In the genomic region with DNA sequence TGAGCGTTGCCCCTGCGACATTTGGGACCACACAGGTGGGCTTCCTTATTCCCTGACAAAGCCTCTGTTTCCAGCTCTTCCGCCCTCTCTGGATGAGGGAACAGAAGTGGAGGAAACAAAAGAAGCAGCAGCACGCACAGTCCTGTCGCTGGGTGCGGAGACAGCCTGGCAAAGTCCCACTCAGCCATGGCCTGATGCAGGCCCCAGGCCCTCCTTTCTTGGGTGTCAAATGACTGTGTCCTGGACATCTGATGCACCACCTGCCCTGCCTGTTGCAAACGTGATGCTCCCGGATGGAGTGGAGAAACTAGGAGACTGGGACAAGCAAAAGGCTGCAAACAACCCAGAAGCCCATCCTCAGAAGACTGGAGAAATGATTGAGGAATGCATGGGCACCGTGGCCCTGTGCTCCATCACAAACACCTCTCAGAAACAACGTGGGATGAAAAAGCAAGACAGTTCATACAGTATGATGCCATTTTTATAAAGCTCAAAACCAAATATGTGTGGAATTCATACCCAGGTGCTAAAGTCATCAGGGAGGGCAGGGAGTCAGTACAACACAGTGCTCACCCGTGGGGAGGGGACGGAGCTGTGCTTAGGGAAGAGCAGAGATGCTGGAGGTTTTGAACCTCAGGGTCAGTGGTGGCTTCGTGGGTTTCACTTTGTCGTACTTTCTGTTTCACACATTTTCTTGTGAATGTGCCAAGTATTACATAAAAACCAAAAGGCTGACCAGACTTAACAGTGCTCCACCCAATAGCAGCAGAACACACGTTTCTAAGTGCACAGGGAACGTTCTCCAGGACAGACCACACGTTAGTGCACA, we compare ENCODE assay signal across 8 cellular contexts. TPM values are rescaled to one million over a fixed set of nuclear protein-coding genes. Genes with fewer than 3 reads are reported as not detected.
DNase-seq lines count a peak whose midpoint lies in the region; ATAC-seq and TF ChIP-seq lines count a peak whose summit lies in the region.

No MANE protein-coding gene starts in this region.

- no peaks in the 10 kb centered on the region for H3K9me3 ChIP-seq in left ventricle myocardium inferior (replicated peaks)

- no peak overlapping the region for H3K4me3 Mint-ChIP-seq in activated CD4-positive, alpha-beta memory T cell treated with anti-CD3 and anti-CD28 coated beads, Interleukin-2, amount 10 ng/mL, durations not matched to agents 7 days and 5 days
- peak overlapping the region; percentile 45 for H3K4me3 Mint-ChIP-seq in stimulated activated memory B cell treated with anti-CD40 and anti-IgM and Interleukin-4, amounts not matched to agents 10 μg/mL and 1 μg/mL and 100 μg/mL, for 72 hours

- intact Hi-C loops in left ventricle myocardium inferior (cut with micrococcal nuclease) = no loop called here

- H3K27me3 Mint-ChIP-seq in activated CD4-positive, alpha-beta memory T cell treated with anti-CD3 and anti-CD28 coated beads, Interleukin-2, amount 10 ng/mL, durations not matched to agents 7 days and 5 days = peaks cover 2% of the 10 kb centered on the region
- no peaks in the 10 kb centered on the region for H3K27me3 Mint-ChIP-seq in stimulated activated memory B cell treated with anti-CD40 and anti-IgM and Interleukin-4, amounts not matched to agents 10 μg/mL and 1 μg/mL and 100 μg/mL, for 72 hours

- POLR2A ChIA-PET in activated CD4-positive, alpha-beta memory T cell treated with anti-CD3 and anti-CD28 coated beads, Interleukin-2, amount 10 ng/mL, durations not matched to agents 7 days and 5 days (lab: Charles Lee) = interaction anchor here (0.7 to 3.2 kb wide), 10 partner anchors 19 to 189 kb away, joined by 3 to 19 read pairs (median 3); partner anchors contain the start of gene OGDH

- peak overlapping the region; percentile 27 for H3K27ac Mint-ChIP-seq in activated CD4-positive, alpha-beta memory T cell treated with anti-CD3 and anti-CD28 coated beads, Interleukin-2, amount 10 ng/mL, durations not matched to agents 7 days and 5 days
- peak overlapping the region; percentile 63 for H3K27ac Mint-ChIP-seq in stimulated activated memory B cell treated with anti-CD40 and anti-IgM and Interleukin-4, amounts not matched to agents 10 μg/mL and 1 μg/mL and 100 μg/mL, for 72 hours

- DNase-seq in AG08396 (ENCODE audit: low spot score) (peak; percentile 68), left ventricle myocardium inferior (no peak), AML-193 (lab: John Stamatoyannopoulos, UW) (no peak)
- DNase-seq in activated CD4-positive, alpha-beta memory T cell treated with anti-CD3 and anti-CD28 coated beads, Interleukin-2, amount 10 ng/mL, durations not matched to agents 7 days and 5 days = peak; percentile 46
- no peak for DNase-seq in activated CD4-positive, alpha-beta T cell treated with anti-CD3 and anti-CD28 coated beads, Interleukin-2, amount 50 U/mL, for 1 hour

- CTCF ChIA-PET in activated CD4-positive, alpha-beta memory T cell treated with anti-CD3 and anti-CD28 coated beads, Interleukin-2, amount 10 ng/mL, durations not matched to agents 7 days and 5 days (lab: Charles Lee) = interaction anchor here (0.6 to 1.3 kb wide), 4 partner anchors 87 to 205 kb away, joined by 3 to 4 read pairs (median 3); no protein-coding TSS in a partner anchor

- TF ChIP-seq CTCF in left ventricle myocardium inferior (IDR thresholded peaks at IDR 0.05; ENCODE audit: borderline replicate concordance) = no peak

- H3K4me3 ChIP-seq in left ventricle myocardium inferior = peak overlapping the region; percentile 7

- H3K9me3 Mint-ChIP-seq in activated CD4-positive, alpha-beta memory T cell treated with anti-CD3 and anti-CD28 coated beads, Interleukin-2, amount 10 ng/mL, durations not matched to agents 7 days and 5 days = no peaks in the 10 kb centered on the region
- no peaks in the 10 kb centered on the region for H3K9me3 Mint-ChIP-seq in stimulated activated memory B cell treated with anti-CD40 and anti-IgM and Interleukin-4, amounts not matched to agents 10 μg/mL and 1 μg/mL and 100 μg/mL, for 72 hours

- peaks cover 31% of the 10 kb centered on the region for H3K36me3 ChIP-seq in left ventricle myocardium inferior

- H3K36me3 Mint-ChIP-seq in activated CD4-positive, alpha-beta memory T cell treated with anti-CD3 and anti-CD28 coated beads, Interleukin-2, amount 10 ng/mL, durations not matched to agents 7 days and 5 days (ENCODE audit: low read depth) = peaks cover 44% of the 10 kb centered on the region
- peaks cover 43% of the 10 kb centered on the region for H3K36me3 Mint-ChIP-seq in stimulated activated memory B cell treated with anti-CD40 and anti-IgM and Interleukin-4, amounts not matched to agents 10 μg/mL and 1 μg/mL and 100 μg/mL, for 72 hours

- H3K4me1 Mint-ChIP-seq in activated CD4-positive, alpha-beta memory T cell treated with anti-CD3 and anti-CD28 coated beads, Interleukin-2, amount 10 ng/mL, durations not matched to agents 7 days and 5 days = peaks cover 33% of the 10 kb centered on the region
- H3K4me1 Mint-ChIP-seq in stimulated activated memory B cell treated with anti-CD40 and anti-IgM and Interleukin-4, amounts not matched to agents 10 μg/mL and 1 μg/mL and 100 μg/mL, for 72 hours = peaks cover 52% of the 10 kb centered on the region

- peaks cover 41% of the 10 kb centered on the region for H3K4me1 ChIP-seq in left ventricle myocardium inferior

- H3K27ac ChIP-seq in left ventricle myocardium inferior (replicated peaks) = peak overlapping the region; percentile 81

- peak; percentile 66 for ATAC-seq in GM19035 (IDR thresholded peaks at IDR 0.05; ENCODE audit: unreplicated experiment)
- ATAC-seq in HG03108 (IDR thresholded peaks at IDR 0.05; ENCODE audit: unreplicated experiment) = peak; percentile 58
- peak; percentile 62 for ATAC-seq in stimulated activated memory B cell treated with anti-CD40 and anti-IgM and Interleukin-4, amounts not matched to agents 10 μg/mL and 1 μg/mL and 100 μg/mL, for 72 hours

- no peaks in the 10 kb centered on the region for H3K27me3 ChIP-seq in left ventricle myocardium inferior (ENCODE audit: low read depth)

RNA-seq across cellular contexts. Expression of gene ZMIZ2, which starts 20.9 kb away (rescaled TPM):
- 10 to 100 TPM; 85.2 to 91.4 TPM for total RNA-seq in activated CD4-positive, alpha-beta memory T cell treated with anti-CD3 and anti-CD28 coated beads, Interleukin-2, amount 10 ng/mL, durations not matched to agents 7 days and 5 days
- total RNA-seq in left ventricle myocardium inferior = 62.7 TPM

RNA-seq across cellular contexts. Expression of gene PPIA, which starts 26.9 kb away (rescaled TPM):
- 1,000 to 10,000 TPM; 2,032 to 2,102 TPM for total RNA-seq in activated CD4-positive, alpha-beta memory T cell treated with anti-CD3 and anti-CD28 coated beads, Interleukin-2, amount 10 ng/mL, durations not matched to agents 7 days and 5 days
- total RNA-seq in left ventricle myocardium inferior = 470 TPM

Comparison
In these comparisons a context has a peak if more than half of its experiments do, and no peak if none do; other contexts are left out.
1. DNase-seq: peak in AG08396 (single experiment) and activated CD4-positive, alpha-beta memory T cell treated with anti-CD3 and anti-CD28 coated beads, Interleukin-2, amount 10 ng/mL, durations not matched to agents 7 days and 5 days (single experiment); none in left ventricle myocardium inferior (single experiment), AML-193 (0 of 2) and activated CD4-positive, alpha-beta T cell treated with anti-CD3 and anti-CD28 coated beads, Interleukin-2, amount 50 U/mL, for 1 hour (single experiment).
2. Peak in every context shown above with its lines, with median percentiles within 50 percentile points of each other: ATAC-seq.